ENCODE assay signal across 10 cellular contexts in genomic region chr11:68954970-68955958, GRCh38. TPM values are rescaled to one million over a fixed set of nuclear protein-coding genes. Genes with fewer than 3 reads are reported as not detected.
DNase-seq lines count a peak whose midpoint lies in the region; ATAC-seq and TF ChIP-seq lines count a peak whose summit lies in the region.
"Had no signal": no experiment of that assay in that cellular context is flagged by ENCODE, and none has a peak within 500 bp of the region (broad histone marks: within the 10 kb centered on the region; RNA-seq: fewer than 3 reads in every experiment).

No MANE protein-coding gene starts in this region.

- POLR2A ChIA-PET in activated B cell treated with CpG ODN at 0.5 μM for 24 hours (lab: Charles Lee) = no interaction called here

- H3K27me3 ChIP-seq in spleen (replicated peaks in 1 of 7) = peaks cover 0 to 54% (median 0%) of the 10 kb centered on the region in 7 donors

- peak overlapping the region in 1 of 8 donors; percentile 23 for H3K4me3 ChIP-seq in spleen

- CTCF ChIA-PET in activated B cell treated with CpG ODN at 0.5 μM for 24 hours (lab: Charles Lee) = no interaction called here

- H3K36me3 Mint-ChIP-seq in activated B cell treated with CpG ODN at 0.5 μM for 24 hours (ENCODE audit: low read depth) = no peaks in the 10 kb centered on the region

- H3K4me1 Mint-ChIP-seq in activated B cell treated with CpG ODN at 0.5 μM for 24 hours = peaks cover 9% of the 10 kb centered on the region

- peaks cover 0 to 7% (median 0%) of the 10 kb centered on the region in 8 donors for H3K9me3 ChIP-seq in spleen

- H3K27ac Mint-ChIP-seq in activated B cell treated with CpG ODN at 0.5 μM for 24 hours = no peak overlapping the region
- H3K27ac Mint-ChIP-seq: activated T-helper 1 cell treated with anti-CD3 and anti-CD28 coated beads, Interleukin-12 subunit alpha, Interleukin-12 subunit beta, Interleukin-2, Interleukin-4 antibody, amounts not matched to agents 30 ng/mL and 10 ng/mL and 1 ng/mL, durations not matched to agents 14 hours and 24 hours and 36 hours had no signal

- no peak for TF ChIP-seq POLR2A in spleen (IDR thresholded peaks at IDR 0.05)

- peak overlapping the region in 1 of 8 donors; percentile 10 for H3K27ac ChIP-seq in spleen
- H3K27ac ChIP-seq: KMS-11 had no signal

- peak; percentile 57 for ATAC-seq in activated B cell treated with CpG ODN at 0.5 μM for 24 hours (ENCODE audit: low read depth)
- ATAC-seq in GM19452 (IDR thresholded peaks at IDR 0.05; ENCODE audit: unreplicated experiment) = no peak

- DNase-seq in HT-29 (ENCODE audit: low spot score) = peak; percentile 62
- DNase-seq in activated B cell treated with CpG ODN at 0.5 μM for 24 hours = no peak
- peak; percentile 44 for DNase-seq in iPS-NIHi11 (ENCODE audit: low spot score)
- DNase-seq in spleen = peak; percentile 83
- no peak for DNase-seq in activated naive CD4-positive, alpha-beta T cell (lab: John Stamatoyannopoulos, UW)
- no peak for DNase-seq in NCI-H345 (lab: John Stamatoyannopoulos, UW)
- no peak for DNase-seq in NCI-H748 treated with DMSO at 0.1 percent for 48 hours (lab: John Stamatoyannopoulos, UW)

- no peaks in the 10 kb centered on the region for H3K9me3 Mint-ChIP-seq in activated B cell treated with CpG ODN at 0.5 μM for 24 hours
- H3K9me3 Mint-ChIP-seq: activated T-helper 1 cell treated with anti-CD3 and anti-CD28 coated beads, Interleukin-12 subunit alpha, Interleukin-12 subunit beta, Interleukin-2, Interleukin-4 antibody, amounts not matched to agents 30 ng/mL and 10 ng/mL and 1 ng/mL, durations not matched to agents 14 hours and 24 hours and 36 hours had no signal

- peaks cover 6% of the 10 kb centered on the region for H3K27me3 Mint-ChIP-seq in activated B cell treated with CpG ODN at 0.5 μM for 24 hours

- intact Hi-C loops in activated B cell treated with CpG ODN at 0.5 μM for 24 hours (cut with micrococcal nuclease) (no loop called here), spleen (cut with DNase I; ENCODE audit: low total_unique reads) (no loop called here)

- peak overlapping the region; percentile 35 for H3K4me3 Mint-ChIP-seq in activated B cell treated with CpG ODN at 0.5 μM for 24 hours
- H3K4me3 Mint-ChIP-seq: activated T-helper 1 cell treated with anti-CD3 and anti-CD28 coated beads, Interleukin-12 subunit alpha, Interleukin-12 subunit beta, Interleukin-2, Interleukin-4 antibody, amounts not matched to agents 30 ng/mL and 10 ng/mL and 1 ng/mL, durations not matched to agents 14 hours and 24 hours and 36 hours had no signal

- WGBS in spleen, 5 donors = 24 to 45% (median 25%) methylated on average over 16 to 34 of the region's 34 CpGs

- H3K4me1 ChIP-seq in spleen = peaks cover 4 to 18% (median 13%) of the 10 kb centered on the region in 6 donors

- TF ChIP-seq CTCF in activated B cell treated with CpG ODN at 0.5 μM for 24 hours (IDR thresholded peaks at IDR 0.05) = no peak
- no peak for TF ChIP-seq CTCF in spleen (IDR thresholded peaks at IDR 0.05 in 8 of 11, conservative IDR thresholded peaks at IDR 0.05 in 3 of 11)

- no peaks in the 10 kb centered on the region for H3K36me3 ChIP-seq in spleen

RNA-seq across cellular contexts. Expression of gene MRGPRD, which starts 25.5 kb away (rescaled TPM):
- not detected in 2 replicates for total RNA-seq in HT-29 (2014; rRNA removed; shearing (Covaris generic))
- not detected in 2 replicates for total RNA-seq in activated B cell treated with CpG ODN at 0.5 μM for 24 hours
- total RNA-seq in spleen = not detected
- polyA plus RNA-seq in spleen = not detected
- total RNA-seq: activated T-helper 1 cell treated with anti-CD3 and anti-CD28 coated beads, Interleukin-12 subunit alpha, Interleukin-12 subunit beta, Interleukin-2, Interleukin-4 antibody, amounts not matched to agents 30 ng/mL and 10 ng/mL and 1 ng/mL, durations not matched to agents 14 hours and 24 hours and 36 hours had no signal

RNA-seq across cellular contexts. Expression of gene IGHMBP2, which starts 51.6 kb away (rescaled TPM):
- total RNA-seq in HT-29 (2014; rRNA removed; shearing (Covaris generic)) = 20.4 and 22.0 TPM in 2 replicates
- total RNA-seq in activated B cell treated with CpG ODN at 0.5 μM for 24 hours = 24.2 and 33.8 TPM in 2 replicates
- 10 to 100 TPM; 15.6 to 31.6 (median 25.3) TPM for total RNA-seq in spleen
- polyA plus RNA-seq in spleen = 10 to 100 TPM in 2 of 3 donors, 1 to 10 TPM in 1; 8.2 to 24.1 (median 21.7) TPM

RNA-seq across cellular contexts. Expression of gene MRPL21, which starts 51.6 kb away (rescaled TPM):
- total RNA-seq in HT-29 (2014; rRNA removed; shearing (Covaris generic)) = 128 and 129 TPM in 2 replicates
- total RNA-seq in activated B cell treated with CpG ODN at 0.5 μM for 24 hours (49.9 and 60.0 TPM in 2 replicates), spleen (10 to 100 TPM; 11.2 to 37.4 (median 32.9) TPM)
- 10 to 100 TPM; 50.5 to 81.0 (median 62.2) TPM for polyA plus RNA-seq in spleen

RNA-seq across cellular contexts. Expression of gene MRGPRF, which starts 57.8 kb away (rescaled TPM):
- total RNA-seq in HT-29 (2014; rRNA removed; shearing (Covaris generic)) = 0.05 TPM in 2 replicates
- not detected in 2 replicates for total RNA-seq in activated B cell treated with CpG ODN at 0.5 μM for 24 hours
- total RNA-seq in spleen = 10 to 100 TPM in 5 of 7 donors, 1 to 10 TPM in 2; 7.2 to 21.2 (median 11.7) TPM
- polyA plus RNA-seq in spleen = 1 to 10 TPM; 2.2 to 7.9 (median 5.0) TPM
- total RNA-seq: activated T-helper 1 cell treated with anti-CD3 and anti-CD28 coated beads, Interleukin-12 subunit alpha, Interleukin-12 subunit beta, Interleukin-2, Interleukin-4 antibody, amounts not matched to agents 30 ng/mL and 10 ng/mL and 1 ng/mL, durations not matched to agents 14 hours and 24 hours and 36 hours had no signal

Comparison
In these comparisons a context has a peak if more than half of its experiments do, and no peak if none do; other contexts are left out.
1. DNase-seq: peak in HT-29 (single experiment), iPS-NIHi11 (single experiment) and spleen (single experiment); none in activated B cell treated with CpG ODN at 0.5 μM for 24 hours (single experiment), activated naive CD4-positive, alpha-beta T cell (0 of 4), NCI-H345 (single experiment) and NCI-H748 treated with DMSO at 0.1 percent for 48 hours (single experiment).